ENCODE assay signal across 14 cellular contexts in genomic region chr16:68992521-68992920, GRCh38.
DNase-seq lines count a peak whose midpoint lies in the region; ATAC-seq and TF ChIP-seq lines count a peak whose summit lies in the region.
"Had no signal": no experiment of that assay in that cellular context is flagged by ENCODE, and none has a peak within 500 bp of the region (broad histone marks: within the 10 kb centered on the region; RNA-seq: fewer than 3 reads in every experiment).

No MANE protein-coding gene starts in this region.

- peaks cover 3% of the 10 kb centered on the region for H3K9me1 ChIP-seq in IMR-90 (ENCODE audit: insufficient read depth, low read length)

- H3K36me3 Mint-ChIP-seq in Caco-2 (ENCODE audit: insufficient read depth, unreplicated experiment), result peaks cover 1% of the 10 kb centered on the region

- no peak for TF ChIP-seq EP300 in suprapubic skin (IDR thresholded peaks at IDR 0.05)

- no peaks in the 10 kb centered on the region; a peak in 1 of 4 replicates for H3K79me1 ChIP-seq in IMR-90 (ENCODE audit: low read depth in 1 of 2, low read length in 2 of 2)

- peak overlapping the region; percentile 89 for H2AK5ac ChIP-seq in IMR-90 (ENCODE audit: low read depth, low read length)

- in situ Hi-C loops in IMR-90 (cut with MboI; ENCODE audit: low sequenced_read_pairs), result no loop called here

- H2BK20ac ChIP-seq in IMR-90 (ENCODE audit: low read depth, low read length), result peak overlapping the region; percentile 86; the same call in 1 of the 2 replicates

- no peak overlapping the region for H2BK15ac ChIP-seq in IMR-90 (ENCODE audit: low read depth, low read length)

- no peaks in the 10 kb centered on the region for H3K27me3 ChIP-seq in Caco-2 (replicated peaks; ENCODE audit: control insufficient read depth, insufficient read depth, low read length)
- H3K27me3 ChIP-seq in IMR-90 (ENCODE audit: control insufficient read depth, insufficient read depth, low read length), result no peaks in the 10 kb centered on the region
- no peaks in the 10 kb centered on the region for H3K27me3 ChIP-seq in right lobe of liver
- H3K27me3 ChIP-seq in suprapubic skin, result no peaks in the 10 kb centered on the region
- H3K27me3 ChIP-seq: Peyer's patch, right atrium auricular region had no signal

- peak overlapping the region; percentile 43 to 74; a peak in 3 of 4 replicates for H4K8ac ChIP-seq in IMR-90 (ENCODE audit: low read depth in 2 of 2, low read length in 2 of 2)

- H3K27me3 Mint-ChIP-seq in Caco-2 (ENCODE audit: insufficient read depth, unreplicated experiment), result no peaks in the 10 kb centered on the region

- H3K36me3 ChIP-seq in Caco-2 (ENCODE audit: control insufficient read depth, insufficient read depth, low read length) (no peaks in the 10 kb centered on the region), IMR-90 (ENCODE audit: control insufficient read depth, insufficient read depth, low read length) (no peaks in the 10 kb centered on the region), right lobe of liver (no peaks in the 10 kb centered on the region), suprapubic skin (no peaks in the 10 kb centered on the region)
- H3K36me3 ChIP-seq: Peyer's patch, right atrium auricular region, WERI-Rb-1 had no signal

- BruUV-seq in Caco-2 (replicated peaks; lab: Mats Ljungman, UMichigan) (no TSS peak), IMR-90 (replicated peaks; lab: Mats Ljungman, UMichigan) (no TSS peak)

- no peak overlapping the region for H3K56ac ChIP-seq in IMR-90 (ENCODE audit: extremely low read depth, insufficient read depth, low read length)

- H3K4me2 ChIP-seq in IMR-90 (ENCODE audit: low read depth, low read length), result peak overlapping the region; percentile 60

- no peak overlapping the region for H3K4me3 ChIP-seq in Caco-2 (ENCODE audit: low read depth, low read length)
- no peak overlapping the region for H3K4me3 ChIP-seq in IMR-90 (ENCODE audit: insufficient read depth, low read depth, low read length)
- no peak overlapping the region for H3K4me3 ChIP-seq in choroid plexus epithelial cell (ENCODE audit: low read depth, low read length)
- H3K4me3 ChIP-seq in right lobe of liver, result no peak overlapping the region
- H3K4me3 ChIP-seq in suprapubic skin, result no peak overlapping the region
- H3K4me3 ChIP-seq: Peyer's patch, right atrium auricular region had no signal

- TF ChIP-seq POLR2A in IMR-90 (IDR thresholded peaks at IDR 0.05; ENCODE audit: low read depth, low read length) (no peak), right lobe of liver (IDR thresholded peaks at IDR 0.05) (no peak), suprapubic skin (IDR thresholded peaks at IDR 0.05) (no peak)

- no peaks in the 10 kb centered on the region for H3K9me3 ChIP-seq in Caco-2
- no peaks in the 10 kb centered on the region for H3K9me3 ChIP-seq in IMR-90 (ENCODE audit: control insufficient read depth, insufficient read depth, low read length)
- no peaks in the 10 kb centered on the region for H3K9me3 ChIP-seq in right lobe of liver
- H3K9me3 ChIP-seq in suprapubic skin, result no peaks in the 10 kb centered on the region
- H3K9me3 ChIP-seq: Peyer's patch, right atrium auricular region had no signal

- no peak overlapping the region for H3K9ac ChIP-seq in IMR-90 (ENCODE audit: low read depth, low read length)

- peak overlapping the region; percentile 61 for H3K27ac Mint-ChIP-seq in Caco-2 (ENCODE audit: unreplicated experiment)
- H3K27ac Mint-ChIP-seq: CD4-positive, CD25-positive, alpha-beta regulatory T cell had no signal

- H4K20me1 ChIP-seq in IMR-90 (ENCODE audit: insufficient read depth, low read length), result no peaks in the 10 kb centered on the region

- no peak overlapping the region for H2AK9ac ChIP-seq in IMR-90 (replicated peaks; ENCODE audit: low read depth, low read length, poor library complexity)

- no peak for TF ChIP-seq RAD21 in IMR-90 (IDR thresholded peaks at IDR 0.05; ENCODE audit: low read length)

- H3K18ac ChIP-seq in IMR-90 (ENCODE audit: low read depth, low read length), result peak overlapping the region; percentile 64; the same call in 1 of the 2 replicates

- CTCF ChIA-PET in Caco-2 (lab: Charles Lee), result interaction anchor here (1.0 kb wide), 1 partner anchor 113 kb away, joined by 3 read pairs; the partner anchor contains the start of gene HAS3
- CTCF ChIA-PET in IMR-90 (lab: Yijun Ruan, JAX), result no interaction called here

- peaks cover 63% of the 10 kb centered on the region for H3K4me1 ChIP-seq in Caco-2
- peaks cover 16% of the 10 kb centered on the region for H3K4me1 ChIP-seq in IMR-90 (ENCODE audit: control insufficient read depth, insufficient read depth, low read length)
- H3K4me1 ChIP-seq in right lobe of liver, result peaks cover 0 to 22% (median 11%) of the 10 kb centered on the region in 4 donors
- H3K4me1 ChIP-seq in suprapubic skin, result no peaks in the 10 kb centered on the region
- H3K4me1 ChIP-seq: right atrium auricular region had no signal

- no peak overlapping the region for H3K23ac ChIP-seq in IMR-90 (ENCODE audit: low read depth, low read length)

- H3K4ac ChIP-seq in IMR-90 (ENCODE audit: low read depth, low read length), result peak overlapping the region; percentile 50; the same call in 1 of the 2 replicates

- POLR2A ChIA-PET in Caco-2 (lab: Charles Lee), result interaction anchor here (0.6 kb wide), 1 partner anchor 139 kb away, joined by 5 read pairs; no protein-coding TSS in a partner anchor
- POLR2A ChIA-PET in IMR-90 (lab: Charles Lee; ENCODE audit: unreplicated experiment), result no interaction called here

- H3K4me3 Mint-ChIP-seq in Caco-2 (ENCODE audit: unreplicated experiment), result peak overlapping the region; percentile 17
- H3K4me3 Mint-ChIP-seq: CD4-positive, CD25-positive, alpha-beta regulatory T cell had no signal

- dilution Hi-C loops in IMR-90 (cut with HindIII; ENCODE audit: low sequenced_read_pairs, unreplicated experiment), result no loop called here

- ATAC-seq in IMR-90 (ENCODE audit: low read depth), result peak; percentile 62
- ATAC-seq in right lobe of liver, result peak in 1 of 4 donors; percentile 44
- ATAC-seq in GM21526 (IDR thresholded peaks at IDR 0.05; ENCODE audit: low FRiP score, unreplicated experiment), result no peak

- H3K14ac ChIP-seq in IMR-90 (replicated peaks; ENCODE audit: low read depth, low read length), result peak overlapping the region; percentile 76; the same call in 1 of the 2 replicates

- DNase-seq in Caco-2 (no peak), IMR-90 (peak; percentile 86), choroid plexus epithelial cell (ENCODE audit: low read depth) (peak; percentile 78), right lobe of liver (no peak), GF-D8 (lab: John Stamatoyannopoulos, UW) (no peak), suprapubic skin (ENCODE audit: low spot score in 2 of 2) (no peak)
- DNase-seq in stimulated activated CD4-positive, alpha-beta T cell treated with anti-CD3 and anti-CD28 coated beads, Interleukin-2, amount 100 ng/mL, for 24 hours, result no peak
- DNase-seq: aorta; CD4-positive, CD25-positive, alpha-beta regulatory T cell; NCI-H345; Peyer's patch; WERI-Rb-1 had no signal

- peaks cover 14% of the 10 kb centered on the region for H3K9me3 Mint-ChIP-seq in Caco-2 (ENCODE audit: unreplicated experiment)

- peak overlapping the region; percentile 37; the same call in 1 of the 2 replicates for H4K5ac ChIP-seq in IMR-90 (ENCODE audit: low read depth, low read length)

- peak overlapping the region; percentile 90 for H2BK5ac ChIP-seq in IMR-90 (ENCODE audit: low read depth, low read length, poor library complexity, severe bottlenecking)

- H2AFZ ChIP-seq in IMR-90 (replicated peaks; ENCODE audit: low read length, poor library complexity), result no peak overlapping the region

- intact Hi-C loops in Caco-2 (cut with micrococcal nuclease; ENCODE audit: unreplicated experiment), result loop anchor here (1.0 kb wide), 1 partner anchor 90 kb away; no protein-coding TSS in a partner anchor
- intact Hi-C loops in IMR-90 (cut with micrococcal nuclease), result loop anchor here (5.0 kb wide), 1 partner anchor 140 kb away; the partner anchor contains the start of genes CHTF8 and UTP4
- intact Hi-C loops in right lobe of liver (cut with DNase I), result no loop called here

- peak overlapping the region; percentile 64 for H3K27ac ChIP-seq in IMR-90 (ENCODE audit: insufficient read depth, low read length)
- H3K27ac ChIP-seq in right lobe of liver, result peak overlapping the region in 2 of 3 donors; percentile 36 to 38
- H3K27ac ChIP-seq in suprapubic skin, result no peak overlapping the region
- H3K27ac ChIP-seq: Peyer's patch, right atrium auricular region, WERI-Rb-1 had no signal

- peak overlapping the region; percentile 65; the same call in 1 of the 2 replicates for H4K91ac ChIP-seq in IMR-90 (ENCODE audit: insufficient read depth, low read depth, low read length)

- peak overlapping the region; percentile 75; the same call in 1 of the 2 replicates for H2BK120ac ChIP-seq in IMR-90 (ENCODE audit: low read depth, low read length)

- 60% methylated on average over 1 of the region's 5 CpGs; no CpG with 5 or more reads in 1 of the 2 experiments for WGBS in IMR-90 (ENCODE audit: extremely low coverage in 2 of 2, insufficient read length in 1 of 2), 2 experiments
- WGBS in right lobe of liver (ENCODE audit: insufficient coverage, low coverage, low lambda C conversion rate, missing lambda C conversion rate), result 59% methylated on average over 5 of the region's 5 CpGs
- 75% methylated on average over 5 of the region's 5 CpGs for WGBS in suprapubic skin

- H3K4me1 Mint-ChIP-seq in Caco-2 (ENCODE audit: low read depth, unreplicated experiment), result peaks cover 58% of the 10 kb centered on the region

- TF ChIP-seq CTCF in Caco-2 (IDR thresholded peaks at IDR 0.05; ENCODE audit: insufficient read depth in 1 of 2, low read depth in 1 of 2, low read length in 1 of 2, severe bottlenecking in 1 of 2, unreplicated experiment in 1 of 2), result no peak
- TF ChIP-seq CTCF in IMR-90 (conservative IDR thresholded peaks at IDR 0.05; ENCODE audit: low read depth, low read length), result no peak
- TF ChIP-seq CTCF in choroid plexus epithelial cell (conservative IDR thresholded peaks at IDR 0.05; ENCODE audit: low read depth, low read length), result no peak
- no peak for TF ChIP-seq CTCF in right lobe of liver (IDR thresholded peaks at IDR 0.05)
- no peak for TF ChIP-seq CTCF in suprapubic skin (IDR thresholded peaks at IDR 0.05)

TF ChIP-seq in IMR-90, 13 proteins besides CTCF, POLR2A, EP300 and RAD21:
- no peak for TF ChIP-seq SMC3 (IDR thresholded peaks at IDR 0.05; ENCODE audit: low read depth, low read length)
- TF ChIP-seq MAZ (IDR thresholded peaks at IDR 0.05; ENCODE audit: borderline replicate concordance, low read depth, low read length), result no peak
- TF ChIP-seq USF2 (IDR thresholded peaks at IDR 0.05; ENCODE audit: low read depth, low read length), result no peak

Comparison
In these comparisons a context has a peak if more than half of its experiments do, and no peak if none do; other contexts are left out.
1. DNase-seq: peak in IMR-90 (single experiment) and choroid plexus epithelial cell (single experiment); none in Caco-2 (0 of 2), right lobe of liver (0 of 3), stimulated activated CD4-positive, alpha-beta T cell treated with anti-CD3 and anti-CD28 coated beads, Interleukin-2, amount 100 ng/mL, for 24 hours (0 of 2), GF-D8 (single experiment) and suprapubic skin (0 of 2).
2. intact Hi-C loops: an anchor here in Caco-2 (1.0 kb wide) and IMR-90 (5.0 kb wide); none called in right lobe of liver.